In genomic region chr3:14337828-14338227, GRCh38 we compare ENCODE assay signal across 20 cellular contexts.
DNase-seq lines count a peak whose midpoint lies in the region; ATAC-seq and TF ChIP-seq lines count a peak whose summit lies in the region.
"Had no signal": no experiment of that assay in that cellular context is flagged by ENCODE, and none has a peak within 500 bp of the region (broad histone marks: within the 10 kb centered on the region; RNA-seq: fewer than 3 reads in every experiment).

No MANE protein-coding gene starts in this region.

- no peak overlapping the region for H3K4me3 ChIP-seq in lower lobe of right lung
- H3K4me3 ChIP-seq in stomach: no peak overlapping the region
- H3K4me3 ChIP-seq: BLaER1 treated with 17β-estradiol and CSF1 and Interleukin-3, amounts not matched to agents 10 nM and 100 nM; GM12878; GM23248 had no signal

- H3K27ac ChIP-seq in lower lobe of right lung (no peak overlapping the region), stomach (peak overlapping the region in 3 of 5 donors; percentile 82 to 89 (median 83))
- H3K27ac ChIP-seq: 22Rv1, GM23248 had no signal

- H3K4me1 ChIP-seq in lower lobe of right lung: peaks cover 3% of the 10 kb centered on the region
- peaks cover 22 to 39% (median 29%) of the 10 kb centered on the region in 4 donors for H3K4me1 ChIP-seq in stomach
- H3K4me1 ChIP-seq: BE2C had no signal

- ATAC-seq in lower lobe of right lung (no peak), HG02981 (IDR thresholded peaks at IDR 0.05; ENCODE audit: unreplicated experiment) (no peak)
- ATAC-seq: GM12878, HCT116 had no signal

- H3K27me3 ChIP-seq in lower lobe of right lung (ENCODE audit: low read depth) (no peaks in the 10 kb centered on the region), stomach (no peaks in the 10 kb centered on the region)
- H3K27me3 ChIP-seq: BE2C; BLaER1 treated with 17β-estradiol and CSF1 and Interleukin-3, amounts not matched to agents 10 nM and 100 nM had no signal

- no peaks in the 10 kb centered on the region for H3K9me3 ChIP-seq in lower lobe of right lung
- H3K9me3 ChIP-seq in stomach: no peaks in the 10 kb centered on the region
- H3K9me3 ChIP-seq: BE2C; BLaER1 treated with 17β-estradiol and CSF1 and Interleukin-3, amounts not matched to agents 10 nM and 100 nM had no signal

- H3K36me3 ChIP-seq in lower lobe of right lung: no peaks in the 10 kb centered on the region
- no peaks in the 10 kb centered on the region for H3K36me3 ChIP-seq in stomach
- H3K36me3 ChIP-seq: BE2C; BLaER1 treated with 17β-estradiol and CSF1 and Interleukin-3, amounts not matched to agents 10 nM and 100 nM had no signal

- 59 to 72% (median 65%) methylated on average over 6 of the region's 6 CpGs for WGBS in stomach, 5 donors

- intact Hi-C loops in lower lobe of right lung (cut with DNase I) (no loop called here), stomach (cut with DNase I; ENCODE audit: low total_unique reads) (no loop called here)

- no peak for TF ChIP-seq EP300 in stomach (IDR thresholded peaks at IDR 0.05)

- DNase-seq in NCI-H82 (lab: John Stamatoyannopoulos, UW) (peak; percentile 53), NCI-H82 treated with DMSO at 0.1 percent for 48 hours (lab: John Stamatoyannopoulos, UW; ENCODE audit: unreplicated experiment) (no peak), lower lobe of right lung (peak; percentile 8), stomach (no peak), mucosa of gallbladder (ENCODE audit: low spot score) (no peak)
- DNase-seq: AML-193; BE2C; CD4-positive, alpha-beta T cell; CD8-positive, alpha-beta memory T cell; DMS 273 treated with DMSO at 0.1 percent for 48 hours; DMS79; EL; GDM1; GM23248; H7 had no signal

- TF ChIP-seq CTCF in lower lobe of right lung (IDR thresholded peaks at IDR 0.05) (no peak), stomach (IDR thresholded peaks at IDR 0.05) (no peak)

- no peak for TF ChIP-seq POLR2A in stomach (IDR thresholded peaks at IDR 0.05)

Comparison
In these comparisons a context has a peak if more than half of its experiments do, and no peak if none do; other contexts are left out.
1. DNase-seq: peak in NCI-H82 (single experiment) and lower lobe of right lung (single experiment); none in NCI-H82 treated with DMSO at 0.1 percent for 48 hours (single experiment), stomach (single experiment) and mucosa of gallbladder (single experiment).